ENCODE assay signal across 12 cellular contexts in genomic region chr17:29663155-29663554, GRCh38. TPM values are rescaled to one million over a fixed set of nuclear protein-coding genes. Genes with fewer than 3 reads are reported as not detected.
DNase-seq lines count a peak whose midpoint lies in the region; ATAC-seq, FAIRE-seq and TF ChIP-seq lines count a peak whose summit lies in the region.
"Had no signal": no experiment of that assay in that cellular context is flagged by ENCODE, and none has a peak within 500 bp of the region (broad histone marks: within the 10 kb centered on the region; RNA-seq: fewer than 3 reads in every experiment).

No MANE protein-coding gene starts in this region.

- H3K9me3 Mint-ChIP-seq in GM23338, result peaks cover 3% of the 10 kb centered on the region; the same call in 1 of the 3 replicates
- H3K9me3 Mint-ChIP-seq in central memory CD8-positive, alpha-beta T cell, result no peaks in the 10 kb centered on the region
- H3K9me3 Mint-ChIP-seq: dendritic cell treated with granulocyte-macrophage colony-stimulating factor and Interleukin-4, amounts not matched to agents 40 ng/mL and 50 ng/mL, for 4 days had no signal

- FAIRE-seq in HepG2 (lab: Jason Lieb, UNC) (peak; percentile 77), frontal cortex (lab: Jason Lieb, UNC) (no peak)
- FAIRE-seq: islet of Langerhans had no signal

- H3K79me2 ChIP-seq in GM23338 (replicated peaks; ENCODE audit: insufficient read depth) (no peaks in the 10 kb centered on the region), HepG2 (ENCODE audit: insufficient read depth, low read length) (no peaks in the 10 kb centered on the region)

- peak overlapping the region; percentile 30; the same call in 1 of the 2 replicates for H3K27ac ChIP-seq in GM23338 (ENCODE audit: low read depth)
- peak overlapping the region; percentile 61 for H3K27ac ChIP-seq in HepG2 (ENCODE audit: extremely low read length, insufficient read depth, low read length)

- H3K4me3 Mint-ChIP-seq in GM23338, result no peak overlapping the region
- H3K4me3 Mint-ChIP-seq in central memory CD8-positive, alpha-beta T cell, result no peak overlapping the region
- H3K4me3 Mint-ChIP-seq: dendritic cell treated with granulocyte-macrophage colony-stimulating factor and Interleukin-4, amounts not matched to agents 40 ng/mL and 50 ng/mL, for 4 days had no signal

- no peak for TF ChIP-seq POLR2A in HepG2 (IDR thresholded peaks at IDR 0.05; ENCODE audit: insufficient read depth in 1 of 2, low read depth in 2 of 2, low read length in 2 of 2)

- no peaks in the 10 kb centered on the region for H3K9me2 ChIP-seq in GM23338 (ENCODE audit: insufficient read depth)

- H4K20me1 ChIP-seq in GM23338 (replicated peaks; ENCODE audit: insufficient read depth), result no peaks in the 10 kb centered on the region
- no peaks in the 10 kb centered on the region for H4K20me1 ChIP-seq in HepG2 (ENCODE audit: insufficient read depth, low read length)

- H3F3A ChIP-seq in GM23338 (replicated peaks; ENCODE audit: low read depth), result no peaks in the 10 kb centered on the region

- CTCF ChIA-PET in HepG2 (lab: Yijun Ruan, JAX; ENCODE audit: low intra/inter-chr PET ratio, low total read pairs), result no interaction called here

- intact Hi-C loops in HepG2 (cut with micrococcal nuclease; ENCODE audit: unreplicated experiment), result no loop called here

- TF ChIP-seq EP300 in HepG2 (IDR thresholded peaks at IDR 0.05; ENCODE audit: low read depth in 2 of 2, low read length in 2 of 2) (no peak), HepG2 (CRISPR knock-in tag; IDR thresholded peaks at IDR 0.05; ENCODE audit: borderline replicate concordance) (no peak)

- H3K4me3 ChIP-seq in AG10803 (ENCODE audit: low read length) (no peak overlapping the region), GM23338 (no peak overlapping the region), HepG2 (replicated peaks in 1 of 3; ENCODE audit: insufficient read depth in 1 of 3, low read depth in 2 of 3, low read length in 3 of 3) (no peak overlapping the region)

- H3K27me3 Mint-ChIP-seq in GM23338 (ENCODE audit: insufficient read depth, low read depth, poor library complexity), result peaks cover 8% of the 10 kb centered on the region
- H3K27me3 Mint-ChIP-seq in central memory CD8-positive, alpha-beta T cell, result no peaks in the 10 kb centered on the region
- H3K27me3 Mint-ChIP-seq: dendritic cell treated with granulocyte-macrophage colony-stimulating factor and Interleukin-4, amounts not matched to agents 40 ng/mL and 50 ng/mL, for 4 days had no signal

- H2AFZ ChIP-seq in GM23338 (no peak overlapping the region), HepG2 (ENCODE audit: low read length) (no peak overlapping the region)

- peak; percentile 50 for ATAC-seq in GM23338
- no peak for ATAC-seq in central memory CD8-positive, alpha-beta T cell (replicated peaks; ENCODE audit: extremely low read depth, poor library complexity, severe bottlenecking)
- ATAC-seq in HepG2, result peak; percentile 40; the same call in 2 of the 3 replicates
- no peak for ATAC-seq in GM18907 (IDR thresholded peaks at IDR 0.05; ENCODE audit: unreplicated experiment)
- no peak for ATAC-seq in HG03439 (IDR thresholded peaks at IDR 0.05; ENCODE audit: unreplicated experiment)
- ATAC-seq: HCT116 had no signal

- H3K4me1 ChIP-seq in GM23338 (ENCODE audit: insufficient read depth) (peaks cover 3% of the 10 kb centered on the region; the same call in 1 of the 2 replicates), HepG2 (ENCODE audit: insufficient read depth, low read length) (peaks cover 33% of the 10 kb centered on the region)

- POLR2A ChIA-PET in HepG2 (lab: Yijun Ruan, JAX), result no interaction called here

- H3K27me3 ChIP-seq in GM23338 (ENCODE audit: insufficient read depth), result no peaks in the 10 kb centered on the region
- no peaks in the 10 kb centered on the region for H3K27me3 ChIP-seq in HepG2 (ENCODE audit: control insufficient read depth in 1 of 2, insufficient read depth in 2 of 2, low read length in 2 of 2)

- H3K27ac Mint-ChIP-seq in GM23338, result peak overlapping the region; percentile 94
- peak overlapping the region; percentile 3 for H3K27ac Mint-ChIP-seq in central memory CD8-positive, alpha-beta T cell (ENCODE audit: low read depth)
- H3K27ac Mint-ChIP-seq: dendritic cell treated with granulocyte-macrophage colony-stimulating factor and Interleukin-4, amounts not matched to agents 40 ng/mL and 50 ng/mL, for 4 days had no signal

- BruUV-seq in HepG2 (replicated peaks; lab: Mats Ljungman, UMichigan), result no TSS peak

- peaks cover 7% of the 10 kb centered on the region; the same call in 2 of the 3 replicates for H3K36me3 Mint-ChIP-seq in GM23338 (ENCODE audit: low read depth)
- peaks cover 43% of the 10 kb centered on the region for H3K36me3 Mint-ChIP-seq in central memory CD8-positive, alpha-beta T cell (ENCODE audit: insufficient read depth)

- peak; percentile 65 for DNase-seq in AG10803 (ENCODE audit: low read depth)
- peak; percentile 35 for DNase-seq in GM23338 (ENCODE audit: low spot score)
- no peak for DNase-seq in central memory CD8-positive, alpha-beta T cell (ENCODE audit: low spot score in 2 of 2)
- peak; percentile 67 for DNase-seq in HepG2 (ENCODE audit: low spot score)
- no peak for DNase-seq in frontal cortex (ENCODE audit: low spot score in 2 of 2)
- no peak for DNase-seq in stimulated activated CD4-positive, alpha-beta T cell treated with anti-CD3 and anti-CD28 coated beads, Interleukin-2, amount 100 ng/mL, for 24 hours
- DNase-seq: Calu3 had no signal

- no peak for TF ChIP-seq RAD21 in HepG2 (CRISPR knock-in tag; IDR thresholded peaks at IDR 0.05)

- H3K4me2 ChIP-seq in GM23338 (no peak overlapping the region), HepG2 (ENCODE audit: low read depth, low read length) (no peak overlapping the region)

- H3K9ac ChIP-seq in HepG2 (ENCODE audit: insufficient read depth, low read depth, low read length), result no peak overlapping the region; the same call in 1 of the 2 replicates

- TF ChIP-seq CTCF in AG10803 (conservative IDR thresholded peaks at IDR 0.05; ENCODE audit: low read length) (no peak), GM23338 (conservative IDR thresholded peaks at IDR 0.05; ENCODE audit: low read depth in 2 of 2) (no peak), HepG2 (CRISPR knock-in tag; IDR thresholded peaks at IDR 0.05) (no peak)

- no peaks in the 10 kb centered on the region for H3K36me3 ChIP-seq in GM23338 (ENCODE audit: insufficient read depth)
- peaks cover 2 to 4% of the 10 kb centered on the region in 2 experiments; a peak in 4 of 5 replicates for H3K36me3 ChIP-seq in HepG2 (replicated peaks in 1 of 2; ENCODE audit: control insufficient read depth in 1 of 2, insufficient read depth in 2 of 2, low read length in 2 of 2)

- H3K4me1 Mint-ChIP-seq in GM23338, result peaks cover 15% of the 10 kb centered on the region
- peaks cover 9% of the 10 kb centered on the region for H3K4me1 Mint-ChIP-seq in central memory CD8-positive, alpha-beta T cell

- no peaks in the 10 kb centered on the region for H3K9me3 ChIP-seq in HepG2 (ENCODE audit: low read length)

- 16% methylated on average over 1 of the region's 1 CpG for WGBS in HepG2 (ENCODE audit: low lambda C conversion rate)

- in situ Hi-C loops in HepG2 (cut with HindIII; ENCODE audit: extremely low pct_ligation_motif_present, low pct_unique_long_range_greater_than_20kb), result no loop called here

RNA-seq across cellular contexts. Expression of gene CORO6, which starts 40.4 kb away (rescaled TPM):
- 5.0 and 5.2 TPM in 2 replicates for total RNA-seq in GM23338 (2014; rRNA removed; shearing (Covaris generic))
- polyA plus RNA-seq in GM23338 (2016; fragmentation: Nextera tagmentation; extraction: Ambion mirVana) (2.5 and 2.6 TPM in 2 replicates), HepG2 (2011; rRNA removed) (0.82 and 1.2 TPM in 2 replicates)
- total RNA-seq in HepG2 (2016; rRNA removed; fragmentation: Illumina TruSeq; extraction: Trizol) (0.42 TPM in 1 of 2 replicates, not detected in the other), frontal cortex (0.82 TPM)
- 0.10 TPM in 1 of 2 replicates, not detected in the other for total RNA-seq in HepG2 (2016; cell fraction: cytosol; rRNA removed; fragmentation: Illumina TruSeq; extraction: Trizol; ENCODE audit: low read depth)
- 0.15 and 0.39 TPM in 2 replicates for total RNA-seq in HepG2 (2016; cell fraction: insoluble cytoplasmic fraction; rRNA removed; fragmentation: Illumina TruSeq; extraction: Trizol)
- 0.14 TPM in 1 of 2 replicates, not detected in the other for total RNA-seq in HepG2 (2016; cell fraction: membrane; rRNA removed; fragmentation: Illumina TruSeq; extraction: Trizol)
- total RNA-seq in HepG2 (2016; cell fraction: nucleus; rRNA removed; fragmentation: Illumina TruSeq; extraction: Trizol), result 0.38 and 0.71 TPM in 2 replicates
- polyA plus RNA-seq in HepG2 (2011; cell fraction: cytosol; rRNA removed), result 0.20 and 0.22 TPM in 2 replicates
- polyA plus RNA-seq in HepG2 (2011; cell fraction: nucleus; rRNA removed), result 10.2 and 12.8 TPM in 2 replicates
- polyA plus RNA-seq in HepG2 (2012), result 0.16 and 0.25 TPM in 2 replicates
- 0.12 TPM in 1 of 2 replicates, not detected in the other for polyA plus RNA-seq in HepG2 (2016; cell fraction: cytosol; fragmentation: Illumina TruSeq; extraction: Trizol; ENCODE audit: low read depth)
- 0.20 TPM in 1 of 2 replicates, not detected in the other for polyA plus RNA-seq in HepG2 (2016; cell fraction: insoluble cytoplasmic fraction; fragmentation: Illumina TruSeq; extraction: Trizol; ENCODE audit: low read depth)
- not detected in 2 replicates for polyA plus RNA-seq in HepG2 (2016; cell fraction: membrane; fragmentation: Illumina TruSeq; extraction: Trizol; ENCODE audit: low read depth)
- polyA plus RNA-seq in HepG2 (2016; cell fraction: nucleus; fragmentation: Illumina TruSeq; extraction: Trizol; ENCODE audit: insufficient read depth, low read depth), result 0.96 and 2.4 TPM in 2 replicates
- polyA minus RNA-seq in HepG2 (2011; rRNA and poly(A)+ RNA removed; ENCODE audit: low replicate concordance), result 4.6 TPM in 1 of 2 replicates, not detected in the other
- not detected in 2 replicates for polyA minus RNA-seq in HepG2 (2011; cell fraction: cytosol; rRNA and poly(A)+ RNA removed)
- polyA minus RNA-seq in HepG2 (2011; cell fraction: nucleus; rRNA and poly(A)+ RNA removed), result 0.50 and 0.52 TPM in 2 replicates

Comparison
In these comparisons a context has a peak if more than half of its experiments do, and no peak if none do; other contexts are left out.
1. DNase-seq: peak in AG10803 (single experiment), GM23338 (single experiment) and HepG2 (single experiment); none in central memory CD8-positive, alpha-beta T cell (0 of 2), frontal cortex (0 of 2) and stimulated activated CD4-positive, alpha-beta T cell treated with anti-CD3 and anti-CD28 coated beads, Interleukin-2, amount 100 ng/mL, for 24 hours (0 of 2).
2. ATAC-seq: peak in GM23338 (single experiment) and HepG2 (single experiment); none in central memory CD8-positive, alpha-beta T cell (single experiment), GM18907 (single experiment) and HG03439 (single experiment).